ENCODE assay signal across 23 cellular contexts in genomic region chr14:90733139-90733808, GRCh38.
DNase-seq lines count a peak whose midpoint lies in the region; ATAC-seq and TF ChIP-seq lines count a peak whose summit lies in the region.
"Had no signal": no experiment of that assay in that cellular context is flagged by ENCODE, and none has a peak within 500 bp of the region (broad histone marks: within the 10 kb centered on the region; RNA-seq: fewer than 3 reads in every experiment).

No MANE protein-coding gene starts in this region.

- TF ChIP-seq CTCF in heart right ventricle (IDR thresholded peaks at IDR 0.05) (no peak), osteocyte (IDR thresholded peaks at IDR 0.05) (no peak), Calu3 (IDR thresholded peaks at IDR 0.05; ENCODE audit: unreplicated experiment) (no peak)

- peaks cover 0 to 22% (median 0%) of the 10 kb centered on the region in 9 donors for H3K4me1 ChIP-seq in heart right ventricle

- no peak for DNase-seq in Right ventricle myocardium inferior (ENCODE audit: missing footprints)
- DNase-seq in cardiac septum (ENCODE audit: low spot score) = no peak
- DNase-seq in heart right ventricle = no peak
- DNase-seq in osteocyte (ENCODE audit: extremely low spot score, unreplicated experiment) = peak; percentile 48
- DNase-seq in NCI-H1092 (lab: John Stamatoyannopoulos, UW) = no peak
- no peak for DNase-seq in activated CD4-positive, alpha-beta T cell treated with anti-CD3 and anti-CD28 coated beads for 48 hours
- DNase-seq in AG20443 (ENCODE audit: low spot score) = no peak
- no peak for DNase-seq in Calu3
- DNase-seq: 8988T; activated CD4-positive, alpha-beta T cell treated with anti-CD3 and anti-CD28 coated beads for 1 hour; activated CD8-positive, alpha-beta memory T cell treated with anti-CD3 and anti-CD28 coated beads, Interleukin-2, amount 10 ng/mL, durations not matched to agents 7 days and 5 days; activated effector memory CD4-positive, alpha-beta T cell treated with anti-CD3 and anti-CD28 coated beads, Interleukin-2, amount 50 U/mL, for 16 hours; DMS 273 treated with DMSO at 0.1 percent for 48 hours; GF-D8; KG1; NCI-H1105; NCI-H69; stimulated activated CD4-positive, alpha-beta T cell treated with anti-CD3 and anti-CD28 coated beads, Interleukin-2, amount 100 ng/mL, for 48 hours had no signal

- intact Hi-C loops in Right ventricle myocardium inferior (cut with DNase I) (no loop called here), cardiac septum (cut with DNase I) (no loop called here), heart right ventricle (cut with DNase I) (no loop called here), Calu3 (cut with micrococcal nuclease; ENCODE audit: unreplicated experiment) (no loop called here)

- H3K9me3 Mint-ChIP-seq in osteocyte (ENCODE audit: unreplicated experiment) = no peaks in the 10 kb centered on the region
- no peaks in the 10 kb centered on the region for H3K9me3 Mint-ChIP-seq in Calu3 (ENCODE audit: low read depth, unreplicated experiment)
- H3K9me3 Mint-ChIP-seq: central memory CD8-positive, alpha-beta T cell had no signal

- no peak overlapping the region for H3K4me3 ChIP-seq in heart right ventricle
- H3K4me3 ChIP-seq: BLaER1 treated with 17β-estradiol and CSF1 and Interleukin-3, amounts not matched to agents 10 nM and 100 nM; GM12878; SK-N-MC; skin epidermis had no signal

- H3K27me3 ChIP-seq in heart right ventricle = no peaks in the 10 kb centered on the region
- H3K27me3 ChIP-seq: BLaER1 treated with 17β-estradiol and CSF1 and Interleukin-3, amounts not matched to agents 10 nM and 100 nM had no signal

- H3K9me3 ChIP-seq in heart right ventricle = no peaks in the 10 kb centered on the region

- CTCF ChIA-PET in Calu3 (lab: Charles Lee) = interaction anchor here (0.6 kb wide), 1 partner anchor 716 kb away, joined by 3 read pairs; no protein-coding TSS in a partner anchor

- no peak overlapping the region for H3K27ac Mint-ChIP-seq in osteocyte (ENCODE audit: unreplicated experiment)
- H3K27ac Mint-ChIP-seq in Calu3 (ENCODE audit: unreplicated experiment) = no peak overlapping the region
- H3K27ac Mint-ChIP-seq: activated CD8-positive, alpha-beta memory T cell treated with anti-CD3 and anti-CD28 coated beads, Interleukin-2, amount 10 ng/mL, durations not matched to agents 7 days and 5 days had no signal

- H3K27ac ChIP-seq in heart right ventricle = no peak overlapping the region
- H3K27ac ChIP-seq: SK-N-MC, skin epidermis had no signal

- peaks cover 0 to 15% (median 0%) of the 10 kb centered on the region in 9 donors for H3K36me3 ChIP-seq in heart right ventricle

- BruUV-seq in Calu3 (replicated peaks; lab: Mats Ljungman, UMichigan) = no TSS peak

- WGBS in heart right ventricle, 2 donors = 91 to 95% methylated on average over 16 of the region's 16 CpGs

- H3K4me1 Mint-ChIP-seq in osteocyte (ENCODE audit: unreplicated experiment) = no peaks in the 10 kb centered on the region
- H3K4me1 Mint-ChIP-seq in Calu3 (ENCODE audit: low read depth, unreplicated experiment) = no peaks in the 10 kb centered on the region
- H3K4me1 Mint-ChIP-seq: activated CD8-positive, alpha-beta memory T cell treated with anti-CD3 and anti-CD28 coated beads, Interleukin-2, amount 10 ng/mL, durations not matched to agents 7 days and 5 days; central memory CD8-positive, alpha-beta T cell had no signal

- peak; percentile 76 for ATAC-seq in Right ventricle myocardium inferior
- peak in 6 of 8 donors; percentile 16 to 92 (median 70) for ATAC-seq in heart right ventricle
- ATAC-seq: activated CD8-positive, alpha-beta memory T cell treated with anti-CD3 and anti-CD28 coated beads, Interleukin-2, amount 10 ng/mL, durations not matched to agents 7 days and 5 days; GM12878 had no signal

- peaks cover 3% of the 10 kb centered on the region for H3K36me3 Mint-ChIP-seq in osteocyte (ENCODE audit: unreplicated experiment)
- H3K36me3 Mint-ChIP-seq in Calu3 (ENCODE audit: insufficient read depth, unreplicated experiment) = no peaks in the 10 kb centered on the region
- H3K36me3 Mint-ChIP-seq: activated CD8-positive, alpha-beta memory T cell treated with anti-CD3 and anti-CD28 coated beads, Interleukin-2, amount 10 ng/mL, durations not matched to agents 7 days and 5 days had no signal

- no peaks in the 10 kb centered on the region for H3K27me3 Mint-ChIP-seq in osteocyte (ENCODE audit: unreplicated experiment)
- H3K27me3 Mint-ChIP-seq in Calu3 (ENCODE audit: unreplicated experiment) = no peaks in the 10 kb centered on the region

- H3K4me3 Mint-ChIP-seq in osteocyte (ENCODE audit: unreplicated experiment) = no peak overlapping the region
- H3K4me3 Mint-ChIP-seq in Calu3 (ENCODE audit: low read depth, unreplicated experiment) = no peak overlapping the region
- H3K4me3 Mint-ChIP-seq: activated CD8-positive, alpha-beta memory T cell treated with anti-CD3 and anti-CD28 coated beads, Interleukin-2, amount 10 ng/mL, durations not matched to agents 7 days and 5 days; central memory CD8-positive, alpha-beta T cell had no signal
